ENCODE assay signal across 25 cellular contexts in genomic region chr4:72283357-72283756, GRCh38.
DNase-seq lines count a peak whose midpoint lies in the region; ATAC-seq, FAIRE-seq and TF ChIP-seq lines count a peak whose summit lies in the region.
"Had no signal": no experiment of that assay in that cellular context is flagged by ENCODE, and none has a peak within 500 bp of the region (broad histone marks: within the 10 kb centered on the region; RNA-seq: fewer than 3 reads in every experiment).

No MANE protein-coding gene starts in this region.

- no peak for TF ChIP-seq RAD21 in K562 (CRISPR knock-in tag; conservative IDR thresholded peaks at IDR 0.05 in 1 of 2, IDR thresholded peaks at IDR 0.05 in 1 of 2)

- ATAC-seq in GM18867 (IDR thresholded peaks at IDR 0.05; ENCODE audit: unreplicated experiment) (peak; percentile 67), HG03521 (IDR thresholded peaks at IDR 0.05; ENCODE audit: unreplicated experiment) (peak; percentile 71), K562 (peak; percentile 52; the same call in 1 of the 3 replicates), HG02623 (IDR thresholded peaks at IDR 0.05; ENCODE audit: unreplicated experiment) (no peak), HG02610 (IDR thresholded peaks at IDR 0.05; ENCODE audit: unreplicated experiment) (no peak)
- ATAC-seq: activated naive CD4-positive, alpha-beta T cell treated with anti-CD3 and anti-CD28 coated beads, Interleukin-2, amount 50 U/mL, for 72 hours; gastrocnemius medialis; Panc1; SK-N-SH treated with all-trans-retinoic acid at 6 μM for 48 hours; stimulated activated naive CD8-positive, alpha-beta T cell treated with anti-CD3 and anti-CD28 coated beads, Interleukin-15, Interleukin-2, amounts not matched to agents 100 U/mL and 50 U/mL, for 24 hours; upper lobe of right lung had no signal

- BruUV-seq in K562 (replicated peaks; lab: Mats Ljungman, UMichigan), result no TSS peak

- H3K9ac ChIP-seq in K562 (ENCODE audit: insufficient read depth in 1 of 2, low read depth in 2 of 2, low read length in 2 of 2), result no peak overlapping the region

- no peaks in the 10 kb centered on the region for H4K20me1 ChIP-seq in K562 (replicated peaks; ENCODE audit: control insufficient read depth, insufficient read depth, low read length)

- no peaks in the 10 kb centered on the region for H3K4me1 ChIP-seq in K562 (replicated peaks in 1 of 2; ENCODE audit: control insufficient read depth in 2 of 2, insufficient read depth in 2 of 2, low read length in 2 of 2)
- H3K4me1 ChIP-seq: colonic mucosa, gastrocnemius medialis, left ventricle myocardium inferior, upper lobe of right lung had no signal

- WGBS in K562 (ENCODE audit: insufficient coverage, low coverage, missing lambda C conversion rate), result 88% methylated on average over 2 of the region's 3 CpGs

- H3K9me3 ChIP-seq in AG04450 (ENCODE audit: control insufficient read depth, insufficient read depth, low read length) (no peaks in the 10 kb centered on the region), K562 (replicated peaks; ENCODE audit: control insufficient read depth, insufficient read depth, low read depth, low read length) (no peaks in the 10 kb centered on the region)
- H3K9me3 ChIP-seq: colonic mucosa, gastrocnemius medialis, left ventricle myocardium inferior, upper lobe of right lung had no signal

- H3K4me3 ChIP-seq in AG04450 (ENCODE audit: low read depth, low read length) (no peak overlapping the region), K562 (no peak overlapping the region)
- H3K4me3 ChIP-seq: colonic mucosa, gastrocnemius medialis, left ventricle myocardium inferior, upper lobe of right lung had no signal

- CTCF ChIA-PET in AG04450 (lab: Charles Lee), result interaction anchor here (4.5 kb wide), 1 partner anchor 12 kb away, joined by 23 read pairs; no protein-coding TSS in a partner anchor
- CTCF ChIA-PET in K562 (lab: Yijun Ruan, JAX; ENCODE audit: low intra/inter-chr PET ratio), result no interaction called here

- DNase-seq in AG04450 (ENCODE audit: low read depth, low spot score) (no peak), K562 (ENCODE audit: extremely low read depth in 1 of 4, low spot score in 3 of 4) (no peak), SW 1271 (lab: John Stamatoyannopoulos, UW) (no peak), OCI-M2 (lab: John Stamatoyannopoulos, UW; ENCODE audit: unreplicated experiment) (no peak)
- DNase-seq: activated CD4-positive, alpha-beta T cell treated with anti-CD3 and anti-CD28 coated beads, Interleukin-2, amount 50 U/mL, for 48 hours; activated T-cell treated with anti-CD3 and anti-CD28 coated beads, Interleukin-2, amount 50 U/mL, for 48 hours; CD4-positive, alpha-beta T cell; colonic mucosa; gastrocnemius medialis; H7; left ventricle myocardium inferior; NCI-H1092; NCI-H526 treated with DMSO at 0.1 percent for 48 hours; retina; stimulated activated CD4-positive, alpha-beta T cell treated with anti-CD3 and anti-CD28 coated beads, Interleukin-15, amount 100 ng/mL, for 24 hours; stimulated activated naive CD8-positive, alpha-beta T cell treated with anti-CD3 and anti-CD28 coated beads, Interleukin-15, Interleukin-2, amounts not matched to agents 100 U/mL and 50 U/mL, for 24 hours; upper lobe of right lung had no signal

- intact Hi-C loops in K562 (cut with micrococcal nuclease), result loop anchor here (10.0 kb wide), 1 partner anchor 339 kb away; no protein-coding TSS in a partner anchor

- H3K27ac ChIP-seq in AG04450 (ENCODE audit: low read depth, low read length) (no peak overlapping the region), K562 (ENCODE audit: extremely low read depth, low read depth, low read length) (no peak overlapping the region)
- H3K27ac ChIP-seq: colonic mucosa, gastrocnemius medialis, left ventricle myocardium inferior, upper lobe of right lung had no signal

- H3K9me1 ChIP-seq in K562 (ENCODE audit: control insufficient read depth, insufficient read depth, low read length), result no peaks in the 10 kb centered on the region

- TF ChIP-seq EP300 in K562 (IDR thresholded peaks at IDR 0.05; ENCODE audit: low read length), result no peak

- H3K27me3 ChIP-seq in AG04450 (ENCODE audit: control insufficient read depth, insufficient read depth, low read length), result no peaks in the 10 kb centered on the region
- H3K27me3 ChIP-seq in K562 (ENCODE audit: control insufficient read depth in 2 of 2, insufficient read depth in 2 of 2, low read length in 2 of 2), result no peaks in the 10 kb centered on the region
- H3K27me3 ChIP-seq: colonic mucosa, gastrocnemius medialis, upper lobe of right lung had no signal

- POLR2A ChIA-PET in AG04450 (lab: Yijun Ruan, JAX), result no interaction called here
- POLR2A ChIA-PET in K562 (lab: Yijun Ruan, JAX), result no interaction called here

- no peaks in the 10 kb centered on the region for H3K79me2 ChIP-seq in K562 (ENCODE audit: control insufficient read depth, insufficient read depth, low read length)

- no peak overlapping the region for H3K4me2 ChIP-seq in K562 (ENCODE audit: insufficient read depth, low read length)

- no peak for FAIRE-seq in K562 (lab: Jason Lieb, UNC)
- FAIRE-seq: endothelial cell of umbilical vein had no signal

- H3K36me3 ChIP-seq in K562 (ENCODE audit: control insufficient read depth, insufficient read depth, low read length), result peaks cover 14% of the 10 kb centered on the region; the same call in 2 of the 3 replicates
- H3K36me3 ChIP-seq: colonic mucosa, gastrocnemius medialis, left ventricle myocardium inferior, upper lobe of right lung had no signal

- TF ChIP-seq CTCF in AG04450 (IDR thresholded peaks at IDR 0.05; ENCODE audit: low read depth, low read length) (0 out of 2 replicates have a peak, but pooled peaks have one; percentile 6), K562 (IDR thresholded peaks at IDR 0.05 in 2 of 3, conservative IDR thresholded peaks at IDR 0.05 in 1 of 3; ENCODE audit: insufficient read depth in 2 of 3, low read depth in 1 of 3, low read length in 3 of 3) (no peak)

- no peak for TF ChIP-seq POLR2A in K562 (conservative IDR thresholded peaks at IDR 0.05)

- in situ Hi-C loops in K562 (cut with MboI), result loop anchor here (25.0 kb wide), 2 partner anchors 521 to 1371 kb away; partner anchors contain the start of gene MOB1B

- H2AFZ ChIP-seq in K562 (ENCODE audit: low read depth, low read length), result no peak overlapping the region

TF ChIP-seq in K562, 482 proteins besides CTCF, POLR2A, EP300 and RAD21 (continues in another document):
- TF ChIP-seq RFX5 (IDR thresholded peaks at IDR 0.05; ENCODE audit: low read depth, low read length), result no peak
- TF ChIP-seq NFE2L1 (tag; IDR thresholded peaks at IDR 0.05; ENCODE audit: borderline replicate concordance, low read depth), result no peak
- TF ChIP-seq ZHX1 (conservative IDR thresholded peaks at IDR 0.05; ENCODE audit: low read length), result no peak
- TF ChIP-seq L3MBTL2 (IDR thresholded peaks at IDR 0.05), result no peak
- TF ChIP-seq, protein P1, sequence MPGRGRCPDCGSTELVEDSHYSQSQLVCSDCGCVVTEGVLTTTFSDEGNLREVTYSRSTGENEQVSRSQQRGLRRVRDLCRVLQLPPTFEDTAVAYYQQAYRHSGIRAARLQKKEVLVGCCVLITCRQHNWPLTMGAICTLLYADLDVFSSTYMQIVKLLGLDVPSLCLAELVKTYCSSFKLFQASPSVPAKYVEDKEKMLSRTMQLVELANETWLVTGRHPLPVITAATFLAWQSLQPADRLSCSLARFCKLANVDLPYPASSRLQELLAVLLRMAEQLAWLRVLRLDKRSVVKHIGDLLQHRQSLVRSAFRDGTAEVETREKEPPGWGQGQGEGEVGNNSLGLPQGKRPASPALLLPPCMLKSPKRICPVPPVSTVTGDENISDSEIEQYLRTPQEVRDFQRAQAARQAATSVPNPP (IDR thresholded peaks at IDR 0.05; ENCODE audit: borderline replicate concordance, insufficient read depth, insufficient read length), result no peak
- TF ChIP-seq ATF3 (IDR thresholded peaks at IDR 0.05), result peak; percentile 72
- no peak for TF ChIP-seq ATF3 (CRISPR knock-in tag; conservative IDR thresholded peaks at IDR 0.05)
- TF ChIP-seq SREBF1 (IDR thresholded peaks at IDR 0.05; ENCODE audit: borderline replicate concordance, low read depth, low read length), result no peak
- TF ChIP-seq JUNB (CRISPR knock-in tag; conservative IDR thresholded peaks at IDR 0.05), result no peak

Comparison
In these comparisons a context has a peak if more than half of its experiments do, and no peak if none do; other contexts are left out.
1. ATAC-seq: peak in GM18867 (single experiment), HG03521 (single experiment) and K562 (single experiment); none in HG02623 (single experiment) and HG02610 (single experiment).